Comparison of ENCODE assay signal across 1 cellular context in genomic region chr19:4673216-4673615, GRCh38.
TF ChIP-seq lines count a peak whose summit lies in the region.

No MANE protein-coding gene starts in this region.

TF ChIP-seq in GM23338, 12 proteins besides CTCF, POLR2A, EP300 and RAD21 (continued from another document):
- TF ChIP-seq ZNF462 (CRISPR knock-in tag; IDR thresholded peaks at IDR 0.05) (no peak), ZNF114 (CRISPR knock-in tag; IDR thresholded peaks at IDR 0.05) (no peak), JUNB (IDR thresholded peaks at IDR 0.05; ENCODE audit: unreplicated experiment) (no peak), POLR2AphosphoS5 (IDR thresholded peaks at IDR 0.05; ENCODE audit: low read depth) (no peak)
- TF ChIP-seq, protein P1, sequence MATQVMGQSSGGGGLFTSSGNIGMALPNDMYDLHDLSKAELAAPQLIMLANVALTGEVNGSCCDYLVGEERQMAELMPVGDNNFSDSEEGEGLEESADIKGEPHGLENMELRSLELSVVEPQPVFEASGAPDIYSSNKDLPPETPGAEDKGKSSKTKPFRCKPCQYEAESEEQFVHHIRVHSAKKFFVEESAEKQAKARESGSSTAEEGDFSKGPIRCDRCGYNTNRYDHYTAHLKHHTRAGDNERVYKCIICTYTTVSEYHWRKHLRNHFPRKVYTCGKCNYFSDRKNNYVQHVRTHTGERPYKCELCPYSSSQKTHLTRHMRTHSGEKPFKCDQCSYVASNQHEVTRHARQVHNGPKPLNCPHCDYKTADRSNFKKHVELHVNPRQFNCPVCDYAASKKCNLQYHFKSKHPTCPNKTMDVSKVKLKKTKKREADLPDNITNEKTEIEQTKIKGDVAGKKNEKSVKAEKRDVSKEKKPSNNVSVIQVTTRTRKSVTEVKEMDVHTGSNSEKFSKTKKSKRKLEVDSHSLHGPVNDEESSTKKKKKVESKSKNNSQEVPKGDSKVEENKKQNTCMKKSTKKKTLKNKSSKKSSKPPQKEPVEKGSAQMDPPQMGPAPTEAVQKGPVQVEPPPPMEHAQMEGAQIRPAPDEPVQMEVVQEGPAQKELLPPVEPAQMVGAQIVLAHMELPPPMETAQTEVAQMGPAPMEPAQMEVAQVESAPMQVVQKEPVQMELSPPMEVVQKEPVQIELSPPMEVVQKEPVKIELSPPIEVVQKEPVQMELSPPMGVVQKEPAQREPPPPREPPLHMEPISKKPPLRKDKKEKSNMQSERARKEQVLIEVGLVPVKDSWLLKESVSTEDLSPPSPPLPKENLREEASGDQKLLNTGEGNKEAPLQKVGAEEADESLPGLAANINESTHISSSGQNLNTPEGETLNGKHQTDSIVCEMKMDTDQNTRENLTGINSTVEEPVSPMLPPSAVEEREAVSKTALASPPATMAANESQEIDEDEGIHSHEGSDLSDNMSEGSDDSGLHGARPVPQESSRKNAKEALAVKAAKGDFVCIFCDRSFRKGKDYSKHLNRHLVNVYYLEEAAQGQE (IDR thresholded peaks at IDR 0.05; ENCODE audit: unreplicated experiment) = no peak
